17 cellular contexts compared by ENCODE assay signal in genomic region chr6:1972961-1973360, GRCh38.
"Had no signal": no experiment of that assay in that cellular context is flagged by ENCODE, and none has a peak within 500 bp of the region (broad histone marks: within the 10 kb centered on the region; RNA-seq: fewer than 3 reads in every experiment).

No MANE protein-coding gene starts in this region.

- ATAC-seq: activated CD8-positive, alpha-beta T cell treated with anti-CD3 and anti-CD28 coated beads, Interleukin-2, amount 10 ng/mL, durations not matched to agents 7 days and 5 days; body of pancreas; heart right ventricle; left ventricle myocardium superior; stimulated activated naive CD8-positive, alpha-beta T cell treated with anti-CD3 and anti-CD28 coated beads, Interleukin-15, Interleukin-2, amounts not matched to agents 100 U/mL and 50 U/mL, for 24 hours had no signal

- DNase-seq: activated CD4-positive, alpha-beta T cell treated with anti-CD3 and anti-CD28 coated beads, Interleukin-2, amount 10 ng/mL, durations not matched to agents 24 days and 14 days; activated CD8-positive, alpha-beta T cell treated with anti-CD3 and anti-CD28 coated beads, Interleukin-2, amount 10 ng/mL, durations not matched to agents 7 days and 5 days; activated naive CD4-positive, alpha-beta T cell treated with anti-CD3 and anti-CD28 coated beads for 36 hours; activated T-cell treated with anti-CD3 and anti-CD28 coated beads, Interleukin-2, amount 50 U/mL, for 24 hours; body of pancreas; central memory CD4-positive, alpha-beta T cell; dorsolateral prefrontal cortex; endodermal cell; heart right ventricle; kidney glomerular epithelial cell; left ventricle myocardium superior; retina; stimulated activated CD8-positive, alpha-beta memory T cell treated with anti-CD3 and anti-CD28 coated beads, Interleukin-4, amount 100 ng/mL, for 48 hours; stimulated activated naive CD8-positive, alpha-beta T cell treated with anti-CD3 and anti-CD28 coated beads, Interleukin-15, Interleukin-2, amounts not matched to agents 100 U/mL and 50 U/mL, for 24 hours; substantia nigra; T1000 had no signal

- H3K4me3 ChIP-seq: body of pancreas, dorsolateral prefrontal cortex, heart right ventricle, tibial nerve had no signal
